ENCODE assay signal across 9 cellular contexts in genomic region chr16:82655315-82655714, GRCh38. TPM values are rescaled to one million over a fixed set of nuclear protein-coding genes. Genes with fewer than 3 reads are reported as not detected.
DNase-seq lines count a peak whose midpoint lies in the region; ATAC-seq and TF ChIP-seq lines count a peak whose summit lies in the region.
"Had no signal": no experiment of that assay in that cellular context is flagged by ENCODE, and none has a peak within 500 bp of the region (broad histone marks: within the 10 kb centered on the region; RNA-seq: fewer than 3 reads in every experiment).

No MANE protein-coding gene starts in this region.

- ATAC-seq in GM18909 (IDR thresholded peaks at IDR 0.05; ENCODE audit: poor library complexity, unreplicated experiment) (peak; percentile 44), RWPE2 (ENCODE audit: low read depth) (no peak)
- peak; percentile 65 for ATAC-seq in activated naive CD8-positive, alpha-beta T cell treated with anti-CD3 and anti-CD28 coated beads, Interleukin-2, amount 50 U/mL, for 24 hours

- H4K20me1 ChIP-seq in osteoblast (ENCODE audit: insufficient read depth, low read length) (no peaks in the 10 kb centered on the region), Karpas-422 (ENCODE audit: insufficient read depth, low read depth, low read length) (no peaks in the 10 kb centered on the region)

- no peaks in the 10 kb centered on the region for H3K9me3 ChIP-seq in RWPE2 (ENCODE audit: severe bottlenecking)
- no peaks in the 10 kb centered on the region for H3K9me3 ChIP-seq in osteoblast (ENCODE audit: low read depth, low read length)
- H3K9me3 ChIP-seq in Karpas-422 (ENCODE audit: low read length) = no peaks in the 10 kb centered on the region

- peaks cover 87% of the 10 kb centered on the region for H3K4me1 Mint-ChIP-seq in activated naive CD8-positive, alpha-beta T cell treated with anti-CD3 and anti-CD28 coated beads, Interleukin-2, amount 50 U/mL, for 24 hours

- H3K27me3 Mint-ChIP-seq in activated naive CD8-positive, alpha-beta T cell treated with anti-CD3 and anti-CD28 coated beads, Interleukin-2, amount 50 U/mL, for 24 hours = no peaks in the 10 kb centered on the region

- H3K36me3 ChIP-seq in RWPE2 (ENCODE audit: low read depth) (0 out of 2 replicates have a peak, but pooled peaks cover 3% of the 10 kb centered on the region), osteoblast (ENCODE audit: insufficient read depth, low read length) (no peaks in the 10 kb centered on the region), Karpas-422 (ENCODE audit: insufficient read depth, low read length) (no peaks in the 10 kb centered on the region)

- no peaks in the 10 kb centered on the region for H3K36me3 Mint-ChIP-seq in activated naive CD8-positive, alpha-beta T cell treated with anti-CD3 and anti-CD28 coated beads, Interleukin-2, amount 50 U/mL, for 24 hours (ENCODE audit: low read depth)

- H3K4me3 Mint-ChIP-seq in activated naive CD8-positive, alpha-beta T cell treated with anti-CD3 and anti-CD28 coated beads, Interleukin-2, amount 50 U/mL, for 24 hours = peak overlapping the region; percentile 15
- H3K4me3 Mint-ChIP-seq: neural crest cell had no signal

- H3K4me2 ChIP-seq in osteoblast (ENCODE audit: insufficient read depth, low read length) (peak overlapping the region; percentile 59), Karpas-422 (ENCODE audit: low read depth, low read length, poor library complexity, severe bottlenecking) (no peak overlapping the region)

- H3K79me2 ChIP-seq in osteoblast (ENCODE audit: insufficient read depth, low read length) (peaks cover 32% of the 10 kb centered on the region), Karpas-422 (ENCODE audit: low read length) (no peaks in the 10 kb centered on the region)

- H3K27ac ChIP-seq in RWPE2 (ENCODE audit: poor library complexity, severe bottlenecking) = peak overlapping the region; percentile 99
- H3K27ac ChIP-seq in osteoblast (ENCODE audit: low read depth, low read length) = peak overlapping the region; percentile 96
- no peak overlapping the region for H3K27ac ChIP-seq in Karpas-422 (ENCODE audit: low read length)

- H3K27me3 ChIP-seq in RWPE2 (ENCODE audit: insufficient read depth, poor library complexity, severe bottlenecking) (no peaks in the 10 kb centered on the region), osteoblast (ENCODE audit: insufficient read depth, low read length) (no peaks in the 10 kb centered on the region), Karpas-422 (ENCODE audit: low read length) (no peaks in the 10 kb centered on the region)

- no peaks in the 10 kb centered on the region for H3K9me2 ChIP-seq in Karpas-422 (replicated peaks; ENCODE audit: insufficient read depth, low read length)

- no peak overlapping the region for H3K9ac ChIP-seq in Karpas-422 (ENCODE audit: low read length)

- peak overlapping the region; percentile 65 for H3K27ac Mint-ChIP-seq in activated naive CD8-positive, alpha-beta T cell treated with anti-CD3 and anti-CD28 coated beads, Interleukin-2, amount 50 U/mL, for 24 hours

- DNase-seq in RWPE2 (ENCODE audit: low spot score) = no peak
- DNase-seq in activated naive CD8-positive, alpha-beta T cell treated with anti-CD3 and anti-CD28 coated beads, Interleukin-2, amount 50 U/mL, for 24 hours = peak; percentile 51
- peak; percentile 84 for DNase-seq in osteoblast (ENCODE audit: insufficient read length, low spot score, missing footprints)
- no peak for DNase-seq in GDM1 (lab: John Stamatoyannopoulos, UW)
- DNase-seq in SK-N-DZ (ENCODE audit: low spot score) = no peak
- DNase-seq in ecto neural progenitor cell (ENCODE audit: low spot score) = no peak
- DNase-seq in Karpas-422 = no peak

- no peak overlapping the region for H2AFZ ChIP-seq in osteoblast (ENCODE audit: low read length)
- H2AFZ ChIP-seq in Karpas-422 (ENCODE audit: low read length) = no peak overlapping the region

- TF ChIP-seq CTCF in RWPE2 (IDR thresholded peaks at IDR 0.05; ENCODE audit: poor library complexity, severe bottlenecking) (no peak), osteoblast (IDR thresholded peaks at IDR 0.05; ENCODE audit: extremely low read depth, low read depth, low read length) (no peak)

- peaks cover 66% of the 10 kb centered on the region for H3K4me1 ChIP-seq in RWPE2 (ENCODE audit: insufficient read depth, poor library complexity, severe bottlenecking)
- peaks cover 77% of the 10 kb centered on the region for H3K4me1 ChIP-seq in osteoblast (ENCODE audit: insufficient read depth, low read length)
- H3K4me1 ChIP-seq in Karpas-422 (ENCODE audit: low read length) = peaks cover 36% of the 10 kb centered on the region

- H3K4me3 ChIP-seq in RWPE2 (ENCODE audit: severe bottlenecking) (no peak overlapping the region), osteoblast (ENCODE audit: insufficient read depth, low read length) (no peak overlapping the region), Karpas-422 (ENCODE audit: low read length) (no peak overlapping the region)

- no peaks in the 10 kb centered on the region for H3K9me3 Mint-ChIP-seq in activated naive CD8-positive, alpha-beta T cell treated with anti-CD3 and anti-CD28 coated beads, Interleukin-2, amount 50 U/mL, for 24 hours
- H3K9me3 Mint-ChIP-seq: neural crest cell had no signal

RNA-seq across cellular contexts. Expression of gene CDH13, which starts 28.5 kb away (rescaled TPM):
- total RNA-seq in osteoblast = 102 and 104 TPM in 2 replicates
- not detected in 2 replicates for polyA plus RNA-seq in SK-N-DZ (2014; cell fraction: cytosol; rRNA removed)
- 0.01 TPM in 1 of 2 replicates, not detected in the other for polyA plus RNA-seq in SK-N-DZ (2014; cell fraction: nucleus; rRNA removed)
- total RNA-seq in Karpas-422 (2014; rRNA removed; shearing (Covaris generic); ENCODE audit: low replicate concordance) = 0.56 and 0.79 TPM in 2 replicates

Comparison
In these comparisons a context has a peak if more than half of its experiments do, and no peak if none do; other contexts are left out.
1. DNase-seq: peak in activated naive CD8-positive, alpha-beta T cell treated with anti-CD3 and anti-CD28 coated beads, Interleukin-2, amount 50 U/mL, for 24 hours (single experiment) and osteoblast (single experiment); none in RWPE2 (single experiment), GDM1 (single experiment), SK-N-DZ (single experiment), ecto neural progenitor cell (single experiment) and Karpas-422 (single experiment).
2. RNA of gene CDH13, which starts 28.5 kb away (total RNA-seq): 102 to 104 TPM in osteoblast; 0.56 to 0.79 TPM in Karpas-422; every median in the first group is over 10 times any median in the second.